ENCODE assay signal across 8 cellular contexts in the genomic region with DNA sequence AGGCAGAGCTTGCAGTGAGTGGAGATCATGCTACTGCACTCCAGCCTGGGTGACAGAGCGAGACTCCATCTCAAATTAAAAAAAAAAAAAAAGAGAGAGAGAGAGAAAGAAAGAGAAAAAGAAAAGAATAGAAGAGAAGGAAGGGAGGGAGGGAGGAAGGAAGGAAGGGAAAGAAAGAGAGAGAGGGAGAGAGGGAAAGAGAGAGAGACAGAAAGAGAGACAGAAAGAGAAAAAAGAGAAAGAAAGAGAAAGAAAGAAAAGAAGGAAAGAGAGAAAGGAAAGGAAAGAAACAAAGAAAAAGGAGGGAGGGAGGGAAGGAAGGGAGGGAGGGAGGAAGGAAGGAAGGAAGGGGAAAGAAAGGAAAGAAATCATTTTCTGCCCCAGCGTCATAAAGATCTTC.
"Had no signal": no experiment of that assay in that cellular context is flagged by ENCODE, and none has a peak within 500 bp of the region (broad histone marks: within the 10 kb centered on the region; RNA-seq: fewer than 3 reads in every experiment).

No MANE protein-coding gene starts in this region.

- ATAC-seq: GM12878 had no signal

- H3K4me3 ChIP-seq: GM12878 had no signal

- DNase-seq: GDM1, GF-D8 had no signal

- FAIRE-seq: G401.6, GM12878, GM12891, GM12892, GM18507, GM19239 had no signal
